In genomic region chr4:96037705-96038104, GRCh38 we compare ENCODE assay signal across 25 cellular contexts.
"Had no signal": no experiment of that assay in that cellular context is flagged by ENCODE, and none has a peak within 500 bp of the region (broad histone marks: within the 10 kb centered on the region; RNA-seq: fewer than 3 reads in every experiment).

No MANE protein-coding gene starts in this region.

- H3K27ac ChIP-seq: stomach, suprapubic skin, testis, thoracic aorta, thyroid gland, tibial artery, tibial nerve, upper lobe of left lung, upper lobe of right lung, uterus, vagina had no signal

- H3K27me3 ChIP-seq: stomach, suprapubic skin, testis, thyroid gland, tibial artery, tibial nerve, upper lobe of left lung, upper lobe of right lung, uterus, vagina had no signal

- H3K4me1 ChIP-seq: stomach, suprapubic skin, testis, thyroid gland, tibial artery, tibial nerve, upper lobe of left lung, upper lobe of right lung, uterus, vagina had no signal

- H3K36me3 ChIP-seq: stomach, suprapubic skin, thoracic aorta, thyroid gland, tibial artery, tibial nerve, upper lobe of left lung, upper lobe of right lung, uterus, vagina had no signal

- H3K9me3 ChIP-seq: stomach, suprapubic skin, testis, thoracic aorta, thyroid gland, tibial artery, tibial nerve, upper lobe of left lung, upper lobe of right lung, uterus, vagina had no signal

- DNase-seq: stimulated activated CD4-positive, alpha-beta T cell treated with anti-CD3 and anti-CD28 coated beads, Interleukin-2, amount 100 ng/mL, for 48 hours; stimulated activated CD4-positive, alpha-beta T cell treated with anti-CD3 and anti-CD28 coated beads, Interleukin-4, amount 100 ng/mL, for 1 hour; stimulated activated CD4-positive, alpha-beta T cell treated with anti-CD3 and anti-CD28 coated beads, Interleukin-4, amount 100 ng/mL, for 24 hours; stimulated activated CD4-positive, alpha-beta T cell treated with anti-CD3 and anti-CD28 coated beads, Interleukin-4, amount 100 ng/mL, for 4 hours; stimulated activated CD8-positive, alpha-beta memory T cell treated with anti-CD3 and anti-CD28 coated beads, Interleukin-4, amount 100 ng/mL, for 48 hours; stimulated activated naive B cell treated with anti-CD40 and anti-IgM and Interleukin-4, amounts not matched to agents 10 μg/mL and 1 μg/mL and 100 μg/mL, for 72 hours; stimulated activated naive CD4-positive, alpha-beta T cell; stimulated activated naive CD4-positive, alpha-beta T cell treated with Interleukin-2 at 50 U/mL for 16 hours; stimulated activated naive CD8-positive, alpha-beta T cell treated with anti-CD3 and anti-CD28 coated beads, Interleukin-15, amount 100 ng/mL, for 72 hours; stimulated activated naive CD8-positive, alpha-beta T cell treated with anti-CD3 and anti-CD28 coated beads, Interleukin-15, Interleukin-2, amounts not matched to agents 100 U/mL and 50 U/mL, for 24 hours; stomach; substantia nigra; testis; thyroid gland; tibial artery; trophoblast cell; upper lobe of left lung; upper lobe of right lung; uterus had no signal

- ATAC-seq: stimulated activated effector memory CD8-positive, alpha-beta T cell treated with anti-CD3 and anti-CD28 coated beads, Interleukin-12 subunit alpha, Interleukin-12 subunit beta, amount 100 ng/mL, for 72 hours; stimulated activated memory B cell treated with anti-CD40 and anti-IgM and Interleukin-4, amounts not matched to agents 10 μg/mL and 1 μg/mL and 100 μg/mL, for 72 hours; stimulated activated naive B cell treated with anti-CD40 and anti-IgM and Interleukin-4, amounts not matched to agents 10 μg/mL and 1 μg/mL and 100 μg/mL, for 72 hours; stimulated activated naive CD8-positive, alpha-beta T cell treated with anti-CD3 and anti-CD28 coated beads, Interleukin-15, amount 100 ng/mL, for 72 hours; stimulated activated naive CD8-positive, alpha-beta T cell treated with anti-CD3 and anti-CD28 coated beads, Interleukin-15, Interleukin-2, amounts not matched to agents 100 U/mL and 50 U/mL, for 24 hours; upper lobe of right lung had no signal

- H3K4me3 ChIP-seq: stomach, suprapubic skin, testis, thoracic aorta, thyroid gland, tibial artery, tibial nerve, upper lobe of left lung, upper lobe of right lung, uterus, vagina had no signal
